1 cellular context compared by ENCODE assay signal in the genomic region with DNA sequence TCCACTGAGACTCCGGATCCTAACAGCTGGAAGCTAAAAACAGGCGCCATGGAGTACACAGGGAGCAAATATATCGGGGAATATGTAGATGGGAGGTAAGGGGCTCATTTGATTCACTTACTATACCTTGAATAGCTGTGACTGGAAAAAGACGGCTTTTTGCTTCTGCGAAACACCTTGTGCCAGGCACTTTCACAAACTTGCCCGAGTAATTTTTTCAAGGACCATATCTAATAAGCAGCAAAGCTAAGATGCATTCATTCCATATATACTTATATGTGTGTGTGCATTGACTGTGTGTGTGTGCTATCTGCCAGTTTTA.
TF ChIP-seq lines count a peak whose summit lies in the region.

No MANE protein-coding gene starts in this region.

TF ChIP-seq in GM12878, 131 proteins besides CTCF, POLR2A, EP300 and RAD21:
- TF ChIP-seq, protein P1, sequence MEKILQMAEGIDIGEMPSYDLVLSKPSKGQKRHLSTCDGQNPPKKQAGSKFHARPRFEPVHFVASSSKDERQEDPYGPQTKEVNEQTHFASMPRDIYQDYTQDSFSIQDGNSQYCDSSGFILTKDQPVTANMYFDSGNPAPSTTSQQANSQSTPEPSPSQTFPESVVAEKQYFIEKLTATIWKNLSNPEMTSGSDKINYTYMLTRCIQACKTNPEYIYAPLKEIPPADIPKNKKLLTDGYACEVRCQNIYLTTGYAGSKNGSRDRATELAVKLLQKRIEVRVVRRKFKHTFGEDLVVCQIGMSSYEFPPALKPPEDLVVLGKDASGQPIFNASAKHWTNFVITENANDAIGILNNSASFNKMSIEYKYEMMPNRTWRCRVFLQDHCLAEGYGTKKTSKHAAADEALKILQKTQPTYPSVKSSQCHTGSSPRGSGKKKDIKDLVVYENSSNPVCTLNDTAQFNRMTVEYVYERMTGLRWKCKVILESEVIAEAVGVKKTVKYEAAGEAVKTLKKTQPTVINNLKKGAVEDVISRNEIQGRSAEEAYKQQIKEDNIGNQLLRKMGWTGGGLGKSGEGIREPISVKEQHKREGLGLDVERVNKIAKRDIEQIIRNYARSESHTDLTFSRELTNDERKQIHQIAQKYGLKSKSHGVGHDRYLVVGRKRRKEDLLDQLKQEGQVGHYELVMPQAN (conservative IDR thresholded peaks at IDR 0.05): no peak
- 0 out of 2 replicates have a peak, but pooled peaks have one; percentile 2 for TF ChIP-seq CHD2 (IDR thresholded peaks at IDR 0.05; ENCODE audit: borderline replicate concordance, low read depth, low read length)
